In the genomic region with DNA sequence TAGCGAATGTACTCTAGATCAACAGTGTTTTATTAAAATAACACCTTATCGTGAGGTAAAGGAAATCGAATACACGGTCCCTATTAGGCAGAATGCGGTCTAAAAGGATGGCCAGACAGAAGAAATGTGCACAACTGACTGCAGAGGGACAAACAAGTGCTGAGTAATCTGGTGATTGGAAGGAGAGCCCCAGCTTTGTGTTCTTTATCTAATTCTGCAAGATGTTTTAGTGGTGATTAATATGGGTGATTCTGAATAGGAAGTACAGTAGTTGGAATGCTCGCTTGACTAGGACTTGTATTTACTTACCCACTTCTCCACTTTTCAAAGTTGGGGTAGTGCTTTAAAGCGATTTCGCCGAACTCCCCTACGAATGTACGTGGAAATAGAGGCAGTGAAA, we compare ENCODE assay signal across 7 cellular contexts. TPM values are rescaled to one million over a fixed set of nuclear protein-coding genes. Genes with fewer than 3 reads are reported as not detected.
DNase-seq lines count a peak whose midpoint lies in the region; ATAC-seq and TF ChIP-seq lines count a peak whose summit lies in the region.

No MANE protein-coding gene starts in this region.

- H3K36me3 ChIP-seq in breast epithelium (no peaks in the 10 kb centered on the region), lung (ENCODE audit: control insufficient read depth in 2 of 2, insufficient read depth in 2 of 2, low read length in 2 of 2) (no peaks in the 10 kb centered on the region), vagina (no peaks in the 10 kb centered on the region)

- TF ChIP-seq POLR2A in NB4 (IDR thresholded peaks at IDR 0.05; ENCODE audit: extremely low read depth, insufficient read length) (no peak), breast epithelium (IDR thresholded peaks at IDR 0.05) (no peak), vagina (IDR thresholded peaks at IDR 0.05) (no peak)

- peak overlapping the region; percentile 86 for H3K4me3 ChIP-seq in GM12864 (ENCODE audit: low read depth, low read length)
- H3K4me3 ChIP-seq in NB4 (ENCODE audit: low read depth, low read length), result peak overlapping the region; percentile 75
- H3K4me3 ChIP-seq in breast epithelium, result peak overlapping the region; percentile 63 to 78 (median 70)
- H3K4me3 ChIP-seq in lung, result peak overlapping the region; percentile 65
- peak overlapping the region; percentile 63 to 64 for H3K4me3 ChIP-seq in vagina

- peaks cover 0 to 5% of the 10 kb centered on the region in 2 donors for H3K27me3 ChIP-seq in breast epithelium
- H3K27me3 ChIP-seq in lung (ENCODE audit: control insufficient read depth, insufficient read depth), result no peaks in the 10 kb centered on the region
- H3K27me3 ChIP-seq in vagina, result no peaks in the 10 kb centered on the region

- H3K4me1 ChIP-seq in breast epithelium (no peaks in the 10 kb centered on the region), lung (ENCODE audit: control insufficient read depth in 2 of 2, insufficient read depth in 2 of 2, low read length in 2 of 2) (peaks cover 0 to 8% of the 10 kb centered on the region in 2 donors), vagina (peaks cover 10% of the 10 kb centered on the region)

- no peak for ATAC-seq in lung (ENCODE audit: insufficient read depth, low FRiP score)
- ATAC-seq in HG02973 (IDR thresholded peaks at IDR 0.05; ENCODE audit: unreplicated experiment), result no peak

- no peaks in the 10 kb centered on the region for H3K9me3 ChIP-seq in breast epithelium
- H3K9me3 ChIP-seq in lung (ENCODE audit: control insufficient read depth in 2 of 2, insufficient read depth in 1 of 2, low read length in 1 of 2), result no peaks in the 10 kb centered on the region
- no peaks in the 10 kb centered on the region for H3K9me3 ChIP-seq in vagina

- WGBS in lung, 2 donors, result 0 to 27% methylated on average over 11 of the region's 11 CpGs

- TF ChIP-seq CTCF in GM12864 (IDR thresholded peaks at IDR 0.05; ENCODE audit: low read depth, low read length, missing control alignments), result no peak
- no peak for TF ChIP-seq CTCF in NB4 (IDR thresholded peaks at IDR 0.05; ENCODE audit: low read depth, low read length)
- TF ChIP-seq CTCF in breast epithelium (IDR thresholded peaks at IDR 0.05), result no peak
- TF ChIP-seq CTCF in lung (IDR thresholded peaks at IDR 0.05; ENCODE audit: control extremely low read depth, extremely low read depth), result no peak
- no peak for TF ChIP-seq CTCF in vagina (IDR thresholded peaks at IDR 0.05)

- peak overlapping the region; percentile 86 to 90 for H3K27ac ChIP-seq in breast epithelium
- H3K27ac ChIP-seq in lung (ENCODE audit: low read depth in 1 of 2, low read length in 1 of 2), result peak overlapping the region; percentile 77 to 89
- peak overlapping the region; percentile 89 for H3K27ac ChIP-seq in vagina

- intact Hi-C loops in breast epithelium (cut with DNase I; ENCODE audit: low total_unique reads), result no loop called here
- intact Hi-C loops in vagina (cut with DNase I), result no loop called here

- no peak for DNase-seq in GM12864 (ENCODE audit: low read depth)
- peak; percentile 45 for DNase-seq in NB4 (ENCODE audit: low read depth)
- no peak for DNase-seq in breast epithelium (ENCODE audit: low spot score in 2 of 2)
- DNase-seq in lung (ENCODE audit: low spot score), result no peak
- no peak for DNase-seq in vagina (ENCODE audit: extremely low spot score in 2 of 2)
- DNase-seq in inferior parietal cortex (ENCODE audit: extremely low spot score), result no peak

RNA-seq across cellular contexts. Expression of a gene that starts 1.2 kb away (rescaled TPM):
- total RNA-seq in breast epithelium, result 10 to 100 TPM; 16.8 to 23.7 (median 19.3) TPM
- total RNA-seq in lung, result 10 to 100 TPM; 13.6 to 15.8 TPM
- 1 to 10 TPM; 3.0 to 6.9 TPM for polyA plus RNA-seq in lung
- 22.1 TPM for total RNA-seq in vagina
